11 cellular contexts compared by ENCODE assay signal in genomic region chr17:82839617-82840292, GRCh38. TPM values are rescaled to one million over a fixed set of nuclear protein-coding genes. Genes with fewer than 3 reads are reported as not detected.
DNase-seq lines count a peak whose midpoint lies in the region; ATAC-seq and TF ChIP-seq lines count a peak whose summit lies in the region.
"Had no signal": no experiment of that assay in that cellular context is flagged by ENCODE, and none has a peak within 500 bp of the region (broad histone marks: within the 10 kb centered on the region; RNA-seq: fewer than 3 reads in every experiment).

TSS of gene ZNF750 (minus strand) at chr17:82840022. CDS start at chr17:82832454, 7,568 bp downstream.

- H3K4me2 ChIP-seq in mesendoderm (ENCODE audit: low read length) = no peak within 1 kb of the TSS

- H3K27me3 ChIP-seq in mesendoderm (ENCODE audit: insufficient read depth, low read length, poor library complexity) (no peaks in the 10 kb centered on the region), thyroid gland (no peaks in the 10 kb centered on the region)

- CTCF ChIA-PET in WTC11 (lab: Charles Lee) = interaction anchor here (1.0 to 1.3 kb wide), 3 partner anchors 19 to 171 kb away, joined by 3 to 5 read pairs (median 4); no protein-coding TSS in a partner anchor

- peak within 1 kb of the TSS; percentile 56 for H3K56ac ChIP-seq in mesendoderm (ENCODE audit: low read length)

- no peak within 1 kb of the TSS for H2BK5ac ChIP-seq in mesendoderm (ENCODE audit: low read length)

- H3K4me1 Mint-ChIP-seq in WTC11 = peaks cover 59% of the 10 kb centered on the region

- H4K5ac ChIP-seq in mesendoderm (ENCODE audit: low read length) = no peak within 1 kb of the TSS

- no peak within 1 kb of the TSS for H2BK120ac ChIP-seq in mesendoderm (ENCODE audit: low read depth, low read length)

- H3K9ac ChIP-seq in mesendoderm (ENCODE audit: low read length) = no peak within 1 kb of the TSS

- intact Hi-C loops in thyroid gland (cut with DNase I) = loop anchor here (10.0 kb wide), 1 partner anchor 55 kb away; no protein-coding TSS in a partner anchor

- H3K4me3 Mint-ChIP-seq in WTC11 = no peak within 1 kb of the TSS
- H3K4me3 Mint-ChIP-seq: activated CD4-positive, alpha-beta T cell treated with anti-CD3 and anti-CD28 coated beads, Interleukin-2, amount 10 ng/mL, durations not matched to agents 24 days and 14 days; central memory CD8-positive, alpha-beta T cell had no signal

- H4K8ac ChIP-seq in mesendoderm (ENCODE audit: low read depth, low read length) = no peak within 1 kb of the TSS

- H3K23ac ChIP-seq in mesendoderm (ENCODE audit: low read length) = no peak within 1 kb of the TSS

- no peaks in the 10 kb centered on the region for H3K4me1 ChIP-seq in mesendoderm (ENCODE audit: control insufficient read depth, low read depth, low read length)
- H3K4me1 ChIP-seq in thyroid gland = peaks cover 20 to 37% of the 10 kb centered on the region in 2 donors

- no peak within 1 kb of the TSS for H2AK5ac ChIP-seq in mesendoderm (ENCODE audit: low read length)

- TF ChIP-seq CTCF in WTC11 (IDR thresholded peaks at IDR 0.05) = no peak
- no peak for TF ChIP-seq CTCF in thyroid gland (IDR thresholded peaks at IDR 0.05)

- H3K79me1 ChIP-seq in mesendoderm (ENCODE audit: low read length) = peaks cover 2% of the 10 kb centered on the region

- H3K27ac Mint-ChIP-seq in WTC11 = peak within 1 kb of the TSS; percentile 94
- H3K27ac Mint-ChIP-seq: activated CD4-positive, alpha-beta T cell treated with anti-CD3 and anti-CD28 coated beads, Interleukin-2, amount 10 ng/mL, durations not matched to agents 24 days and 14 days had no signal

- H3K4ac ChIP-seq in mesendoderm (ENCODE audit: low read depth, low read length) = no peak within 1 kb of the TSS

- no peak within 1 kb of the TSS for H3K18ac ChIP-seq in mesendoderm (ENCODE audit: low read length)

- H3K9me3 Mint-ChIP-seq in WTC11 = no peaks in the 10 kb centered on the region
- H3K9me3 Mint-ChIP-seq: activated CD4-positive, alpha-beta T cell treated with anti-CD3 and anti-CD28 coated beads, Interleukin-2, amount 10 ng/mL, durations not matched to agents 24 days and 14 days; central memory CD8-positive, alpha-beta T cell had no signal

- no peaks in the 10 kb centered on the region for H3K9me3 ChIP-seq in thyroid gland

- POLR2A ChIA-PET in WTC11 (lab: Charles Lee) = no interaction called here

- TF ChIP-seq POLR2A in thyroid gland (IDR thresholded peaks at IDR 0.05) = peak in 1 of 2 donors; percentile 60

- H3K4me3 ChIP-seq in mesendoderm (ENCODE audit: low read length) (no peak within 1 kb of the TSS), thyroid gland (replicated peaks in 1 of 3) (no peak within 1 kb of the TSS)

- ATAC-seq in WTC11 = peak; percentile 38

- H3K36me3 Mint-ChIP-seq in WTC11 = peaks cover 10% of the 10 kb centered on the region; the same call in 1 of the 2 replicates

- WGBS in mesendoderm (ENCODE audit: extremely low coverage, insufficient coverage, low lambda C conversion rate) = no CpG with 5 or more reads among the region's 25 CpGs
- WGBS in thyroid gland, 2 donors = 78 to 87% methylated on average over 25 of the region's 25 CpGs

- no peak within 1 kb of the TSS for H2BK15ac ChIP-seq in mesendoderm (replicated peaks; ENCODE audit: low read depth)

- H3K36me3 ChIP-seq in mesendoderm (ENCODE audit: control insufficient read depth, insufficient read depth, low read length) (no peaks in the 10 kb centered on the region), thyroid gland (no peaks in the 10 kb centered on the region)

- H3K79me2 ChIP-seq in mesendoderm (ENCODE audit: control insufficient read depth, insufficient read depth, low read length) = no peaks in the 10 kb centered on the region

- peak; percentile 59 to 74 for DNase-seq in NCI-H187 (lab: John Stamatoyannopoulos, UW)
- DNase-seq in WTC11 (ENCODE audit: low spot score) = peak; percentile 31
- DNase-seq in mesendoderm = peak; percentile 42
- DNase-seq in thyroid gland = peak; percentile 74 to 77
- DNase-seq in HCEC 1CT = no peak
- no peak for DNase-seq in stimulated activated CD4-positive, alpha-beta T cell treated with anti-CD3 and anti-CD28 coated beads, Interleukin-2, amount 100 ng/mL, for 24 hours
- DNase-seq in stimulated activated CD4-positive, alpha-beta T cell treated with anti-CD3 and anti-CD28 coated beads, Interleukin-1b, Interleukin-23, amount 100 ng/mL, for 48 hours = no peak
- DNase-seq: activated CD4-positive, alpha-beta T cell treated with anti-CD3 and anti-CD28 coated beads, Interleukin-2, amount 10 ng/mL, durations not matched to agents 24 days and 14 days; MV-4-11 had no signal

- H3K27me3 Mint-ChIP-seq in WTC11 (ENCODE audit: low read depth) = no peaks in the 10 kb centered on the region
- H3K27me3 Mint-ChIP-seq: activated CD4-positive, alpha-beta T cell treated with anti-CD3 and anti-CD28 coated beads, Interleukin-2, amount 10 ng/mL, durations not matched to agents 24 days and 14 days; central memory CD8-positive, alpha-beta T cell had no signal

- H3K27ac ChIP-seq in mesendoderm (ENCODE audit: low read depth, low read length) (no peak within 1 kb of the TSS), thyroid gland (peak within 1 kb of the TSS; percentile 70 to 78 (median 77))

TF ChIP-seq in WTC11, 78 proteins besides CTCF, POLR2A, EP300 and RAD21:
- TF ChIP-seq NR3C1 (CRISPR knock-in tag; conservative IDR thresholded peaks at IDR 0.05; ENCODE audit: low read depth) = no peak
- no peak for TF ChIP-seq FOXP1 (CRISPR knock-in tag; IDR thresholded peaks at IDR 0.05; ENCODE audit: borderline replicate concordance)
- no peak for TF ChIP-seq CBFB (CRISPR knock-in tag; IDR thresholded peaks at IDR 0.05; ENCODE audit: low read depth)
- no peak for TF ChIP-seq ATF2 (CRISPR knock-in tag; IDR thresholded peaks at IDR 0.05; ENCODE audit: borderline replicate concordance, low read depth)
- no peak for TF ChIP-seq JAZF1 (CRISPR knock-in tag; IDR thresholded peaks at IDR 0.05)
- no peak for TF ChIP-seq ZNF317 (CRISPR knock-in tag; IDR thresholded peaks at IDR 0.05; ENCODE audit: borderline replicate concordance, low read depth)
- TF ChIP-seq E2F1 (CRISPR knock-in tag; IDR thresholded peaks at IDR 0.05) = no peak
- TF ChIP-seq NFYB (CRISPR knock-in tag; conservative IDR thresholded peaks at IDR 0.05; ENCODE audit: low read depth) = no peak

RNA-seq across cellular contexts. Expression of gene ZNF750, which starts in this region (rescaled TPM):
- 0.04 to 0.07 TPM in 2 of 3 replicates, not detected in the other for total RNA-seq in WTC11 (2021)
- not detected for polyA plus RNA-seq in mesendoderm (2013, experiment 1 of 2)
- 0.01 TPM for polyA plus RNA-seq in mesendoderm (2013, experiment 2 of 2)
- 1 to 10 TPM; 3.0 to 6.0 (median 4.5) TPM for total RNA-seq in thyroid gland
- total RNA-seq: activated CD4-positive, alpha-beta T cell treated with anti-CD3 and anti-CD28 coated beads, Interleukin-2, amount 10 ng/mL, durations not matched to agents 24 days and 14 days had no signal
- polyA plus RNA-seq: neural cell had no signal

Comparison
In these comparisons a context has a peak if more than half of its experiments do, and no peak if none do; other contexts are left out.
1. Peak in DNase-seq and ATAC-seq in WTC11; RNA of the gene not detected or under 1 TPM.
2. DNase-seq: peak in NCI-H187 (2 of 2), mesendoderm (single experiment) and thyroid gland (2 of 2); none in HCEC 1CT (single experiment), stimulated activated CD4-positive, alpha-beta T cell treated with anti-CD3 and anti-CD28 coated beads, Interleukin-2, amount 100 ng/mL, for 24 hours (0 of 2) and stimulated activated CD4-positive, alpha-beta T cell treated with anti-CD3 and anti-CD28 coated beads, Interleukin-1b, Interleukin-23, amount 100 ng/mL, for 48 hours (single experiment).